8 cellular contexts compared by ENCODE assay signal in genomic region chr6:77457720-77458349, GRCh38. TPM values are rescaled to one million over a fixed set of nuclear protein-coding genes. Genes with fewer than 3 reads are reported as not detected.
DNase-seq lines count a peak whose midpoint lies in the region; ATAC-seq and TF ChIP-seq lines count a peak whose summit lies in the region.

No MANE protein-coding gene starts in this region.

- H3K9me3 ChIP-seq in T-helper 17 cell (ENCODE audit: control insufficient read depth, low read length, poor library complexity, severe bottlenecking), result no peaks in the 10 kb centered on the region

- H3K4me3 ChIP-seq in astrocyte of the spinal cord (ENCODE audit: low read depth, low read length), result no peak overlapping the region

- in situ Hi-C loops in astrocyte of the spinal cord (cut with HindIII; ENCODE audit: low sequenced_read_pairs), result no loop called here

- H3K27ac Mint-ChIP-seq in T-helper 17 cell, result no peak overlapping the region

- peak; percentile 19 for DNase-seq in COR-L47 (lab: John Stamatoyannopoulos, UW)
- DNase-seq in NCI-H748 treated with DMSO at 0.1 percent for 48 hours (lab: John Stamatoyannopoulos, UW), result peak; percentile 45
- peak; percentile 93 for DNase-seq in astrocyte of the spinal cord (ENCODE audit: low read depth, low spot score)
- peak; percentile 80 for DNase-seq in inferior parietal cortex (ENCODE audit: extremely low spot score)
- DNase-seq in stimulated activated CD4-positive, alpha-beta T cell treated with anti-CD3 and anti-CD28 coated beads, Interleukin-4, amount 100 ng/mL, for 1 hour, result peak; percentile 23
- no peak for DNase-seq in T-helper 17 cell

- peak; percentile 78 for TF ChIP-seq CTCF in astrocyte of the spinal cord (IDR thresholded peaks at IDR 0.05; ENCODE audit: low read depth, low read length)

- peak; percentile 84 for ATAC-seq in GM18861 (IDR thresholded peaks at IDR 0.05; ENCODE audit: unreplicated experiment)
- peak; percentile 73 for ATAC-seq in HG03103 (IDR thresholded peaks at IDR 0.05; ENCODE audit: low read depth, unreplicated experiment)
- ATAC-seq in T-helper 17 cell, result no peak

- H3K27me3 Mint-ChIP-seq in T-helper 17 cell, result peaks cover 53% of the 10 kb centered on the region

- no peak overlapping the region for H3K4me3 Mint-ChIP-seq in T-helper 17 cell

- peaks cover 4% of the 10 kb centered on the region for H3K4me1 Mint-ChIP-seq in T-helper 17 cell

- H3K36me3 Mint-ChIP-seq in T-helper 17 cell (ENCODE audit: low read depth), result no peaks in the 10 kb centered on the region

RNA-seq across cellular contexts. Expression of gene HTR1B, which starts 5.5 kb away (rescaled TPM):
- not detected for total RNA-seq in T-helper 17 cell

Comparison
In these comparisons a context has a peak if more than half of its experiments do, and no peak if none do; other contexts are left out.
1. DNase-seq: peak in COR-L47 (single experiment), NCI-H748 treated with DMSO at 0.1 percent for 48 hours (single experiment), astrocyte of the spinal cord (single experiment), inferior parietal cortex (single experiment) and stimulated activated CD4-positive, alpha-beta T cell treated with anti-CD3 and anti-CD28 coated beads, Interleukin-4, amount 100 ng/mL, for 1 hour (single experiment); none in T-helper 17 cell (0 of 3).